1 cellular context compared by ENCODE assay signal in genomic region chr10:14535497-14536199, GRCh38.
TF ChIP-seq lines count a peak whose summit lies in the region.

No MANE protein-coding gene starts in this region.

TF ChIP-seq in HepG2, 621 proteins besides CTCF, POLR2A, EP300 and RAD21 (continued from another document):
- TF ChIP-seq ZNF678 (CRISPR knock-in tag; IDR thresholded peaks at IDR 0.05) (no peak), ISX (CRISPR knock-in tag; conservative IDR thresholded peaks at IDR 0.05) (no peak), ZNF160 (CRISPR knock-in tag; IDR thresholded peaks at IDR 0.05) (no peak), ZNF737 (CRISPR knock-in tag; IDR thresholded peaks at IDR 0.05; ENCODE audit: borderline replicate concordance) (no peak), GATAD2A (CRISPR knock-in tag; IDR thresholded peaks at IDR 0.05) (peak; percentile 29; the same call in 1 of the 2 replicates), KLF15 (CRISPR knock-in tag; IDR thresholded peaks at IDR 0.05; ENCODE audit: borderline replicate concordance) (no peak), SRSF4 (IDR thresholded peaks at IDR 0.05; ENCODE audit: low read depth, low read length, poor library complexity, severe bottlenecking) (no peak), NFYC (CRISPR knock-in tag; IDR thresholded peaks at IDR 0.05) (no peak)
- TF ChIP-seq, protein P1, sequence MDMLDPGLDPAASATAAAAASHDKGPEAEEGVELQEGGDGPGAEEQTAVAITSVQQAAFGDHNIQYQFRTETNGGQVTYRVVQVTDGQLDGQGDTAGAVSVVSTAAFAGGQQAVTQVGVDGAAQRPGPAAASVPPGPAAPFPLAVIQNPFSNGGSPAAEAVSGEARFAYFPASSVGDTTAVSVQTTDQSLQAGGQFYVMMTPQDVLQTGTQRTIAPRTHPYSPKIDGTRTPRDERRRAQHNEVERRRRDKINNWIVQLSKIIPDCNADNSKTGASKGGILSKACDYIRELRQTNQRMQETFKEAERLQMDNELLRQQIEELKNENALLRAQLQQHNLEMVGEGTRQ (IDR thresholded peaks at IDR 0.05; ENCODE audit: low read depth, low read length), result no peak
- TF ChIP-seq, protein P1 (CRISPR knock-in tag; IDR thresholded peaks at IDR 0.05; ENCODE audit: borderline replicate concordance), result no peak
- TF ChIP-seq, protein P2, sequence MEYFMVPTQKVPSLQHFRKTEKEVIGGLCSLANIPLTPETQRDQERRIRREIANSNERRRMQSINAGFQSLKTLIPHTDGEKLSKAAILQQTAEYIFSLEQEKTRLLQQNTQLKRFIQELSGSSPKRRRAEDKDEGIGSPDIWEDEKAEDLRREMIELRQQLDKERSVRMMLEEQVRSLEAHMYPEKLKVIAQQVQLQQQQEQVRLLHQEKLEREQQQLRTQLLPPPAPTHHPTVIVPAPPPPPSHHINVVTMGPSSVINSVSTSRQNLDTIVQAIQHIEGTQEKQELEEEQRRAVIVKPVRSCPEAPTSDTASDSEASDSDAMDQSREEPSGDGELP (IDR thresholded peaks at IDR 0.05; ENCODE audit: borderline replicate concordance, low read depth), result no peak
